ENCODE assay signal across 1 cellular context in the genomic region with DNA sequence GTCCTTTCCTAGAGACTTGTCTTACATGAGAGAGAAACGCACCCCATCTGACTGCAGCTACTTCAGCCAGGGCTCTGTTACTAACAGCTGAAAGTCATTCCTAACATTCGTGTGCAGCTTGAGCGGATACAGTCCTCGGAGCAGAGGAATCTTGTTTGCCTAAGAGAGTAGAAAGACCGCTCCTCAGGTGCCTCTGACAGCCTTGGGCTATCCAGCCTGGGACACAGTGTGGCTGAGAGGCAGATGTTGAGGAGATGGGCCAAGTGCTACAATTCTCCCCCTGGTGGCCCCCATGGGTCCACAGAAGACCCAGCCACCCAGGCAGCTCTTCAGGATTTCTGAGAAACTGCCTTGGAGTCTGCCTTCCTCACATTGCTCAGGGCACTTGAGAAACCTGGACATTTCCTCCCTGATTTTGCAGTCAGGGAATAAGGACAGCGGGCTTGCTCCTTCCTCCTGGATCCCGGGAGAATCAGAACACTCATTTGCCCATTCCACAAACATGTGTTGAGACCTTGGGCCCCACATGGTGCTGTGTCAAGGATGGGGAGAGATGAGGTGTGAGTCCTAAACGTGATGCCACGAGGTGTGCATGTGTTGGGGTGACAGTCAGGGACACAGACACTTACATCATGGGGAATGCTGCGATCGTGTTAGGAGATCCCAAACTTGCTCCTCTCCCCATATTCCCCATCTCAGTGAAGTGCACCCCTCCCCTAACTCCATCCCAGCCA.
TF ChIP-seq lines count a peak whose summit lies in the region.

No MANE protein-coding gene starts in this region.

TF ChIP-seq in IMR-90, 13 proteins besides CTCF, POLR2A, EP300 and RAD21:
- no peak for TF ChIP-seq SMC3 (IDR thresholded peaks at IDR 0.05; ENCODE audit: low read depth, low read length)
- TF ChIP-seq BHLHE40 (IDR thresholded peaks at IDR 0.05; ENCODE audit: low read depth, low read length): no peak
- TF ChIP-seq NFE2L2 (IDR thresholded peaks at IDR 0.05; ENCODE audit: low read depth, low read length): no peak
